In the genomic region with DNA sequence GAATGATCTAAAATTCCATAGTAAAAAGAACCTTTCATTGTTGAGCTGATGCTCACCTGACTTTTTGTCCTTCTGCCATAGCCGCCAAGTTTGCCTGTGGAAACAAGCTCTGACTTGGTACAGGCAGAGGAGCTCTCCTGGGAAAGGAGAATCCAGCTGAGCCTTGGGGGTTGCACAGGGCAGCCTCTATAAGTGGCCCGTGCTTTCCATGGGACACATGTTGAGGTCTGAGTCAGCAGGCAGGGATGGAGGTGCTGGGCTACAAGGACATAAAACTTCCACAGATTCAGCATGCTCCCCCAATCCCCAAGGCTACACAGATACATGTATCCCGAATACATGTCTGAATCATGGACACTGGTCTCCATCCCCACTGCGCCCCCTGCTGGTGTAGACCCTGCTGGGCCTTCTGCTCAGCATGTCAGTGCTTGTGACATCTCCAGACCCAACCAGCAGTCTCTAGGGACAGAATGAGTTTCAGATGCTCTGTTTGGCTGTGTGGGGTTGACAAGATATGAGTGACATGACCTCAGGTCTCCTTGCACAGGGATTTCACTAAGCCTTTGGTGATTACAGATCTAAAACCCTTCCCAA, we compare ENCODE assay signal across 8 cellular contexts.
DNase-seq lines count a peak whose midpoint lies in the region; ATAC-seq and TF ChIP-seq lines count a peak whose summit lies in the region.
"Not testable (repeated sequence)": the region's sequence is repeated elsewhere in the genome, so short reads cannot be mapped to it uniquely, and the experiment has no call there.

No MANE protein-coding gene starts in this region.

- H3K27ac Mint-ChIP-seq in activated B cell treated with CpG ODN at 0.5 μM for 24 hours = not testable (repeated sequence)

- H3K27me3 ChIP-seq in DND-41 (ENCODE audit: insufficient read depth, low read length, poor library complexity); foreskin keratinocyte; spleen (replicated peaks in 1 of 7): not testable (repeated sequence)

- H3K9me3 Mint-ChIP-seq in activated B cell treated with CpG ODN at 0.5 μM for 24 hours = not testable (repeated sequence)

- not testable (repeated sequence) for H3K4me2 ChIP-seq in DND-41 (ENCODE audit: insufficient read depth, low read length)

- CTCF ChIA-PET in activated B cell treated with CpG ODN at 0.5 μM for 24 hours (lab: Charles Lee) = not testable (repeated sequence)

- not testable (repeated sequence) for H3K4me3 ChIP-seq in DND-41 (ENCODE audit: low read depth in 1 of 2, low read length in 2 of 2); spleen

- DNase-seq in DND-41 (peak; percentile 7), foreskin keratinocyte (peak in 1 of 2 donors; percentile 0)
- not testable (repeated sequence) for DNase-seq in activated B cell treated with CpG ODN at 0.5 μM for 24 hours, spleen

- peak; percentile 68; the same call in 2 of the 3 replicates for ATAC-seq in DND-41 (ENCODE audit: insufficient read depth, low read depth)
- peak; percentile 91 for ATAC-seq in GM19023 (IDR thresholded peaks at IDR 0.05; ENCODE audit: unreplicated experiment)
- ATAC-seq in GM21717 (IDR thresholded peaks at IDR 0.05; ENCODE audit: unreplicated experiment) = peak; percentile 90
- peak; percentile 98 for ATAC-seq in HG02981 (IDR thresholded peaks at IDR 0.05; ENCODE audit: unreplicated experiment)
- ATAC-seq in HG03571 (IDR thresholded peaks at IDR 0.05; ENCODE audit: unreplicated experiment) = peak; percentile 90
- peak; percentile 99 for ATAC-seq in activated B cell treated with CpG ODN at 0.5 μM for 24 hours (ENCODE audit: low read depth)
- ATAC-seq in foreskin keratinocyte = peak; percentile 76

- not testable (repeated sequence) for H2AFZ ChIP-seq in DND-41 (ENCODE audit: low read depth, low read length)

- not testable (repeated sequence) for TF ChIP-seq POLR2A in spleen (IDR thresholded peaks at IDR 0.05)

- 64 to 77% (median 71%) methylated on average over 2 to 4 of the region's 4 CpGs for WGBS in spleen, 5 donors

- not testable (repeated sequence) for H3K27ac ChIP-seq in DND-41 (ENCODE audit: low read length); foreskin keratinocyte; spleen

- H3K4me1 Mint-ChIP-seq in activated B cell treated with CpG ODN at 0.5 μM for 24 hours = peaks cover 25% of the 10 kb centered on the region

- H3K9ac ChIP-seq in DND-41 (ENCODE audit: low read depth, low read length) = not testable (repeated sequence)

- not testable (repeated sequence) for H4K20me1 ChIP-seq in DND-41 (ENCODE audit: insufficient read depth, low read length)

- not testable (repeated sequence) for H3K79me2 ChIP-seq in DND-41 (ENCODE audit: insufficient read depth, low read length)

- H3K4me3 Mint-ChIP-seq in activated B cell treated with CpG ODN at 0.5 μM for 24 hours = not testable (repeated sequence)

- not testable (repeated sequence) for H3K4me1 ChIP-seq in DND-41 (ENCODE audit: insufficient read depth, low read length); foreskin keratinocyte
- H3K4me1 ChIP-seq in spleen = peaks cover 0 to 14% (median 7%) of the 10 kb centered on the region in 6 donors

- intact Hi-C loops in activated B cell treated with CpG ODN at 0.5 μM for 24 hours (cut with micrococcal nuclease); spleen (cut with DNase I; ENCODE audit: low total_unique reads): not testable (repeated sequence)

- POLR2A ChIA-PET in activated B cell treated with CpG ODN at 0.5 μM for 24 hours (lab: Charles Lee) = not testable (repeated sequence)

- H3K36me3 ChIP-seq in DND-41 (ENCODE audit: insufficient read depth, low read length); spleen: not testable (repeated sequence)

- H3K9me3 ChIP-seq in DND-41 (ENCODE audit: insufficient read depth, low read length, severe bottlenecking); spleen: not testable (repeated sequence)

- TF ChIP-seq CTCF in DND-41 (IDR thresholded peaks at IDR 0.05; ENCODE audit: borderline replicate concordance, extremely low read depth, low read length, poor library complexity, severe bottlenecking) (peak; percentile 52), foreskin keratinocyte (conservative IDR thresholded peaks at IDR 0.05) (peak; percentile 37), spleen (IDR thresholded peaks at IDR 0.05 in 8 of 11, conservative IDR thresholded peaks at IDR 0.05 in 3 of 11) (peak in 7 of 11 experiments; percentile 12 to 56 (median 40))
- not testable (repeated sequence) for TF ChIP-seq CTCF in activated B cell treated with CpG ODN at 0.5 μM for 24 hours (IDR thresholded peaks at IDR 0.05)

- not testable (repeated sequence) for H3K27me3 Mint-ChIP-seq in activated B cell treated with CpG ODN at 0.5 μM for 24 hours

- H3K36me3 Mint-ChIP-seq in activated B cell treated with CpG ODN at 0.5 μM for 24 hours (ENCODE audit: low read depth) = not testable (repeated sequence)
